In the genomic region with DNA sequence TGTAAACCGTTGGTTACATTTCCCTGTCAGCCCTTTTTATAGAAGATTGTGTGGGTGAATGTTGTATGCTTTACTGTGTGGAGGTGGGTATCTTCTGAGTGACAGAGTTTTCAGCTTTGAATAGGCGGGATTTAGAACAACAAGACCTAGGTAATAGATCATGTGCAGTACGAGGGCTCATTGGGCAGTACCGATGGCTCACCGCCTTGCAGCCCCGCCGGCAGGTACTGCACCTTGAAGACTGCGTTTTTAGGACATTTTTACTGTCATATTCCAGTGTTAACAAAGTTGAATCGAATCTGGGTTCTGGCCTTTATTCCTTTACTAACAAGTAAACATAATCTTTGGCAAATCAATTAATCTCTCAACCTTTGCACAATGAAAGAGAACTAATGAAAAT, we compare ENCODE assay signal across 2 cellular contexts.
A peak's percentile ranks its signal among the peaks of the same experiment; 100 is the strongest.
TF ChIP-seq lines count a peak whose summit lies in the region.

No MANE protein-coding gene starts in this region.

TF ChIP-seq in HEK293, 187 proteins besides CTCF, POLR2A, EP300 and RAD21:
- TF ChIP-seq EGR2 (tag by site-specific recombination; IDR thresholded peaks at IDR 0.05; ENCODE audit: low read depth): 0 out of 2 replicates have a peak, but pooled peaks have one; percentile 29
- no peak for TF ChIP-seq ZBTB1 (tag by site-specific recombination; IDR thresholded peaks at IDR 0.05)
- TF ChIP-seq ZNF658 (tag by site-specific recombination; IDR thresholded peaks at IDR 0.05): no peak
- TF ChIP-seq GLIS2 (tag by site-specific recombination; IDR thresholded peaks at IDR 0.05): no peak
- TF ChIP-seq ZNF48 (tag by site-specific recombination; IDR thresholded peaks at IDR 0.05): no peak
- TF ChIP-seq, protein P1, sequence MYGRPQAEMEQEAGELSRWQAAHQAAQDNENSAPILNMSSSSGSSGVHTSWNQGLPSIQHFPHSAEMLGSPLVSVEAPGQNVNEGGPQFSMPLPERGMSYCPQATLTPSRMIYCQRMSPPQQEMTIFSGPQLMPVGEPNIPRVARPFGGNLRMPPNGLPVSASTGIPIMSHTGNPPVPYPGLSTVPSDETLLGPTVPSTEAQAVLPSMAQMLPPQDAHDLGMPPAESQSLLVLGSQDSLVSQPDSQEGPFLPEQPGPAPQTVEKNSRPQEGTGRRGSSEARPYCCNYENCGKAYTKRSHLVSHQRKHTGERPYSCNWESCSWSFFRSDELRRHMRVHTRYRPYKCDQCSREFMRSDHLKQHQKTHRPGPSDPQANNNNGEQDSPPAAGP (tag by site-specific recombination; IDR thresholded peaks at IDR 0.05): no peak
- no peak for TF ChIP-seq ZNF549 (tag by site-specific recombination; IDR thresholded peaks at IDR 0.05)
TF ChIP-seq in HEK293: peak in this region for 1.

TF ChIP-seq in K562, 482 proteins besides CTCF, POLR2A, EP300 and RAD21:
- TF ChIP-seq, protein P2, sequence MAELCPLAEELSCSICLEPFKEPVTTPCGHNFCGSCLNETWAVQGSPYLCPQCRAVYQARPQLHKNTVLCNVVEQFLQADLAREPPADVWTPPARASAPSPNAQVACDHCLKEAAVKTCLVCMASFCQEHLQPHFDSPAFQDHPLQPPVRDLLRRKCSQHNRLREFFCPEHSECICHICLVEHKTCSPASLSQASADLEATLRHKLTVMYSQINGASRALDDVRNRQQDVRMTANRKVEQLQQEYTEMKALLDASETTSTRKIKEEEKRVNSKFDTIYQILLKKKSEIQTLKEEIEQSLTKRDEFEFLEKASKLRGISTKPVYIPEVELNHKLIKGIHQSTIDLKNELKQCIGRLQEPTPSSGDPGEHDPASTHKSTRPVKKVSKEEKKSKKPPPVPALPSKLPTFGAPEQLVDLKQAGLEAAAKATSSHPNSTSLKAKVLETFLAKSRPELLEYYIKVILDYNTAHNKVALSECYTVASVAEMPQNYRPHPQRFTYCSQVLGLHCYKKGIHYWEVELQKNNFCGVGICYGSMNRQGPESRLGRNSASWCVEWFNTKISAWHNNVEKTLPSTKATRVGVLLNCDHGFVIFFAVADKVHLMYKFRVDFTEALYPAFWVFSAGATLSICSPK (IDR thresholded peaks at IDR 0.05; ENCODE audit: borderline replicate concordance): no peak
- TF ChIP-seq HIVEP1 (CRISPR knock-in tag; IDR thresholded peaks at IDR 0.05) (no peak), WHSC1 (IDR thresholded peaks at IDR 0.05; ENCODE audit: low read length) (no peak), FUS (optimal IDR thresholded peaks at IDR 0.05; ENCODE audit: low read depth, low read length) (no peak), ZNF282 (CRISPR knock-in tag; IDR thresholded peaks at IDR 0.05) (no peak), ZNF699 (CRISPR knock-in tag; IDR thresholded peaks at IDR 0.05; ENCODE audit: insufficient replicate concordance) (no peak)
- TF ChIP-seq, protein P3, sequence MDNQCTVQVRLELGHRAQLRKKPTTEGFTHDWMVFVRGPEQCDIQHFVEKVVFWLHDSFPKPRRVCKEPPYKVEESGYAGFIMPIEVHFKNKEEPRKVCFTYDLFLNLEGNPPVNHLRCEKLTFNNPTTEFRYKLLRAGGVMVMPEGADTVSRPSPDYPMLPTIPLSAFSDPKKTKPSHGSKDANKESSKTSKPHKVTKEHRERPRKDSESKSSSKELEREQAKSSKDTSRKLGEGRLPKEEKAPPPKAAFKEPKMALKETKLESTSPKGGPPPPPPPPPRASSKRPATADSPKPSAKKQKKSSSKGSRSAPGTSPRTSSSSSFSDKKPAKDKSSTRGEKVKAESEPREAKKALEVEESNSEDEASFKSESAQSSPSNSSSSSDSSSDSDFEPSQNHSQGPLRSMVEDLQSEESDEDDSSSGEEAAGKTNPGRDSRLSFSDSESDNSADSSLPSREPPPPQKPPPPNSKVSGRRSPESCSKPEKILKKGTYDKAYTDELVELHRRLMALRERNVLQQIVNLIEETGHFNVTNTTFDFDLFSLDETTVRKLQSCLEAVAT (IDR thresholded peaks at IDR 0.05): no peak
- TF ChIP-seq, protein P4, sequence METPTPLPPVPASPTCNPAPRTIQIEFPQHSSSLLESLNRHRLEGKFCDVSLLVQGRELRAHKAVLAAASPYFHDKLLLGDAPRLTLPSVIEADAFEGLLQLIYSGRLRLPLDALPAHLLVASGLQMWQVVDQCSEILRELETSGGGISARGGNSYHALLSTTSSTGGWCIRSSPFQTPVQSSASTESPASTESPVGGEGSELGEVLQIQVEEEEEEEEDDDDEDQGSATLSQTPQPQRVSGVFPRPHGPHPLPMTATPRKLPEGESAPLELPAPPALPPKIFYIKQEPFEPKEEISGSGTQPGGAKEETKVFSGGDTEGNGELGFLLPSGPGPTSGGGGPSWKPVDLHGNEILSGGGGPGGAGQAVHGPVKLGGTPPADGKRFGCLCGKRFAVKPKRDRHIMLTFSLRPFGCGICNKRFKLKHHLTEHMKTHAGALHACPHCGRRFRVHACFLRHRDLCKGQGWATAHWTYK (CRISPR knock-in tag; IDR thresholded peaks at IDR 0.05): no peak
- TF ChIP-seq, protein P5, sequence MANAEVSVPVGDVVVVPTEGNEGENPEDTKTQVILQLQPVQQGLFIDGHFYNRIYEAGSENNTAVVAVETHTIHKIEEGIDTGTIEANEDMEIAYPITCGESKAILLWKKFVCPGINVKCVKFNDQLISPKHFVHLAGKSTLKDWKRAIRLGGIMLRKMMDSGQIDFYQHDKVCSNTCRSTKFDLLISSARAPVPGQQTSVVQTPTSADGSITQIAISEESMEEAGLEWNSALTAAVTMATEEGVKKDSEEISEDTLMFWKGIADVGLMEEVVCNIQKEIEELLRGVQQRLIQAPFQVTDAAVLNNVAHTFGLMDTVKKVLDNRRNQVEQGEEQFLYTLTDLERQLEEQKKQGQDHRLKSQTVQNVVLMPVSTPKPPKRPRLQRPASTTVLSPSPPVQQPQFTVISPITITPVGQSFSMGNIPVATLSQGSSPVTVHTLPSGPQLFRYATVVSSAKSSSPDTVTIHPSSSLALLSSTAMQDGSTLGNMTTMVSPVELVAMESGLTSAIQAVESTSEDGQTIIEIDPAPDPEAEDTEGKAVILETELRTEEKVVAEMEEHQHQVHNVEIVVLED (CRISPR knock-in tag; IDR thresholded peaks at IDR 0.05): no peak
